1 cellular context compared by ENCODE assay signal in the genomic region with DNA sequence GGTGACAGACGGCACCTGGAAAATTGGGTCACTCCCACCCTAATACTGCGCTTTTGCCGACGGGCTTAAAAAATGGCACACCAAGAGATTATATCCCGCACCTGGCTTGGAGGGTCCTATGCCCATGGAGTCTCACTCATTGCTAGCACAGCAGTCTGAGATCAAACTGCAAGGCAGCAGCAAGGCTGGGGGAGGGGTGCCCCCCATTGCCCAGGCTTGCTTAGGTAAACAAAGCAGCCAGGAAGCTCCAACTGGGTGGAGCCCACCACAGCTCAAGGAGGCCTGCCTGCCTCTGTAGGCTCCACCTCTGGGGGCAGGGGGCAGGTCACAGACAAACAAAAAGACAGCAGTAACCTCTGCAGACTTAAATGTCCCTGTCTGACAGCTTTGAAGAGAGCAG. TPM values are rescaled to one million over a fixed set of nuclear protein-coding genes. Genes with fewer than 3 reads are reported as not detected.
"Had no signal": no experiment of that assay in that cellular context is flagged by ENCODE, and none has a peak within 500 bp of the region (broad histone marks: within the 10 kb centered on the region; RNA-seq: fewer than 3 reads in every experiment).

No MANE protein-coding gene starts in this region.

RNA-seq across cellular contexts. Expression of gene CFAP70, which starts 35.1 kb away (rescaled TPM):
- total RNA-seq: ascending aorta had no signal
